24 cellular contexts compared by ENCODE assay signal in the genomic region with DNA sequence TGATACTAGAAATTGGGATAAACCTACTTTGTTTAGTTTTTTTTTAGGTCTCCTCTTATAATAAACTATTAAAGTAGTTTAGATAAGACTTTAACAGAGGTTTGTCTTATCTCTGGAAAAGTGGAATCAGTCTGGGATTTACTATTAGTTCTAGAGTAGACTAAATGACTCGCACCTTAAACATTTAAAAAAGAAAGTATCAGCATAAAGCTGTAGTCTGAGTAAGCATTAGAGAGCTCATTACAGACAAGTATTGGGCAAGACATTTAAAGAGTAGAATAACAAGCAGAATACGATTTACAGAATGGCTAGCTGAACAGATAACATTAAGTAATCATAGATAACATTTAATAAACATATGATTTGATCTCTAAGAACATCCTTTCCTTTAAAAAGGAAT.
DNase-seq lines count a peak whose midpoint lies in the region; ATAC-seq and TF ChIP-seq lines count a peak whose summit lies in the region.
"Had no signal": no experiment of that assay in that cellular context is flagged by ENCODE, and none has a peak within 500 bp of the region (broad histone marks: within the 10 kb centered on the region; RNA-seq: fewer than 3 reads in every experiment).

No MANE protein-coding gene starts in this region.

- ATAC-seq in SK-N-SH treated with all-trans-retinoic acid at 6 μM for 48 hours (peak; percentile 44; the same call in 1 of the 3 replicates), GM18498 (IDR thresholded peaks at IDR 0.05; ENCODE audit: unreplicated experiment) (no peak)
- ATAC-seq: CD8-positive, alpha-beta T cell; Panc1 had no signal

- H3K9ac ChIP-seq in SK-N-SH, result no peak overlapping the region

- H3K4me3 ChIP-seq in SK-N-SH (ENCODE audit: low read depth in 2 of 2, low read length in 1 of 2), result no peak overlapping the region
- H3K4me3 ChIP-seq in fibroblast of the aortic adventitia (ENCODE audit: low read depth, low read length), result no peak overlapping the region
- no peak overlapping the region for H3K4me3 ChIP-seq in mesodermal cell (ENCODE audit: extremely low read depth, insufficient read depth, low read length, poor library complexity, severe bottlenecking)
- no peak overlapping the region for H3K4me3 ChIP-seq in SJCRH30

- DNase-seq in SK-N-SH (no peak), fibroblast of the aortic adventitia (ENCODE audit: low read depth) (peak; percentile 54), SIG-M5 (lab: John Stamatoyannopoulos, UW) (no peak), SJCRH30 (no peak)
- DNase-seq in stimulated activated CD4-positive, alpha-beta T cell treated with anti-CD3 and anti-CD28 coated beads, Interleukin-2, amount 100 ng/mL, for 48 hours, result no peak
- DNase-seq: Calu3; CD8-positive, alpha-beta T cell; DMS153; DND-41; NCI-H1092; NCI-H1417 treated with DMSO at 0.1 percent for 48 hours; NCI-H1694 treated with DMSO at 0.1 percent for 48 hours; NCI-H2081; NCI-H2227 treated with DMSO at 0.1 percent for 48 hours; NCI-H526 treated with DMSO at 0.1 percent for 48 hours; SHP77 had no signal

- H3K27ac ChIP-seq in SK-N-SH (ENCODE audit: low read depth in 2 of 2, low read length in 1 of 2), result no peak overlapping the region
- peak overlapping the region; percentile 11 for H3K27ac ChIP-seq in mesodermal cell (ENCODE audit: low read depth, low read length, severe bottlenecking)
- no peak overlapping the region for H3K27ac ChIP-seq in SJCRH30
- H3K27ac ChIP-seq: 22Rv1, C4-2B, HL-60, RWPE1 had no signal

- H4K20me1 ChIP-seq in SK-N-SH (ENCODE audit: insufficient read depth), result no peaks in the 10 kb centered on the region

- no peaks in the 10 kb centered on the region for H3K9me2 ChIP-seq in SK-N-SH

- TF ChIP-seq EP300 in SK-N-SH (IDR thresholded peaks at IDR 0.05; ENCODE audit: borderline replicate concordance in 1 of 2, low read depth in 1 of 2, low read length in 1 of 2), result no peak

- no peaks in the 10 kb centered on the region for H3K79me2 ChIP-seq in SK-N-SH (ENCODE audit: insufficient read depth)

- H3F3A ChIP-seq in SK-N-SH (replicated peaks; ENCODE audit: insufficient read depth), result no peaks in the 10 kb centered on the region

- no peaks in the 10 kb centered on the region for H3K9me3 ChIP-seq in SK-N-SH
- peaks cover 7% of the 10 kb centered on the region for H3K9me3 ChIP-seq in mesodermal cell (ENCODE audit: control insufficient read depth, low read length)
- no peaks in the 10 kb centered on the region for H3K9me3 ChIP-seq in SJCRH30 (replicated peaks)

- no peaks in the 10 kb centered on the region for H3K27me3 ChIP-seq in SK-N-SH (ENCODE audit: insufficient read depth)
- H3K27me3 ChIP-seq in SJCRH30, result no peaks in the 10 kb centered on the region

- H3K4me1 ChIP-seq in SK-N-SH (ENCODE audit: control insufficient read depth in 1 of 2, insufficient read depth in 2 of 2, low read depth in 1 of 2, low read length in 1 of 2), result no peaks in the 10 kb centered on the region
- H3K4me1 ChIP-seq in mesodermal cell (ENCODE audit: control insufficient read depth, insufficient read depth, low read length, poor library complexity, severe bottlenecking), result peaks cover 6% of the 10 kb centered on the region
- no peaks in the 10 kb centered on the region for H3K4me1 ChIP-seq in SJCRH30

- TF ChIP-seq RAD21 in SK-N-SH (IDR thresholded peaks at IDR 0.05; ENCODE audit: low read length), result no peak

- POLR2A ChIA-PET in SK-N-SH (lab: Yijun Ruan, JAX), result no interaction called here

- CTCF ChIA-PET in SK-N-SH (lab: Yijun Ruan, JAX), result no interaction called here

- no peak overlapping the region for H2AFZ ChIP-seq in SK-N-SH (ENCODE audit: low read depth)

- TF ChIP-seq CTCF in SK-N-SH (IDR thresholded peaks at IDR 0.05) (no peak), fibroblast of the aortic adventitia (IDR thresholded peaks at IDR 0.05; ENCODE audit: insufficient read depth, low read length) (no peak)

- no peak overlapping the region for H3K4me2 ChIP-seq in SK-N-SH

- 26% methylated on average over 2 of the region's 2 CpGs for WGBS in SK-N-SH (ENCODE audit: low lambda C conversion rate)
- WGBS in mesodermal cell (ENCODE audit: insufficient coverage in 2 of 2), 2 experiments, result no CpG with 5 or more reads among the region's 2 CpGs

- H3K36me3 ChIP-seq in SK-N-SH (replicated peaks in 1 of 2; ENCODE audit: control insufficient read depth in 1 of 2, insufficient read depth in 2 of 2, low read length in 1 of 2) (no peaks in the 10 kb centered on the region), mesodermal cell (ENCODE audit: control insufficient read depth, insufficient read depth, low read length) (no peaks in the 10 kb centered on the region), SJCRH30 (no peaks in the 10 kb centered on the region)

TF ChIP-seq in SK-N-SH treated with all-trans-retinoic acid at 6 μM for 48 hours, 23 proteins besides CTCF, POLR2A, EP300 and RAD21:
- TF ChIP-seq ISL1 (CRISPR knock-in tag; IDR thresholded peaks at IDR 0.05) (peak; percentile 48), RARB (CRISPR knock-in tag; IDR thresholded peaks at IDR 0.05) (no peak), ZC3H10 (CRISPR knock-in tag; IDR thresholded peaks at IDR 0.05) (no peak)
TF ChIP-seq in SK-N-SH treated with all-trans-retinoic acid at 6 μM for 48 hours: peak in this region for 1.

TF ChIP-seq in SK-N-SH, 30 proteins besides CTCF, POLR2A, EP300 and RAD21 (continues in another document):
- no peak for TF ChIP-seq RCOR1 (IDR thresholded peaks at IDR 0.05; ENCODE audit: low read length)
- TF ChIP-seq, protein P1, sequence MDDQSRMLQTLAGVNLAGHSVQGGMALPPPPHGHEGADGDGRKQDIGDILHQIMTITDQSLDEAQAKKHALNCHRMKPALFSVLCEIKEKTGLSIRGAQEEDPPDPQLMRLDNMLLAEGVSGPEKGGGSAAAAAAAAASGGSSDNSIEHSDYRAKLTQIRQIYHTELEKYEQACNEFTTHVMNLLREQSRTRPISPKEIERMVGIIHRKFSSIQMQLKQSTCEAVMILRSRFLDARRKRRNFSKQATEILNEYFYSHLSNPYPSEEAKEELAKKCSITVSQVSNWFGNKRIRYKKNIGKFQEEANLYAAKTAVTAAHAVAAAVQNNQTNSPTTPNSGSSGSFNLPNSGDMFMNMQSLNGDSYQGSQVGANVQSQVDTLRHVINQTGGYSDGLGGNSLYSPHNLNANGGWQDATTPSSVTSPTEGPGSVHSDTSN (IDR thresholded peaks at IDR 0.05), result no peak
- no peak for TF ChIP-seq SIN3A (IDR thresholded peaks at IDR 0.05; ENCODE audit: borderline replicate concordance, low read depth, low read length)
- TF ChIP-seq GABPA (IDR thresholded peaks at IDR 0.05; ENCODE audit: low read depth), result no peak
- TF ChIP-seq NFIC (IDR thresholded peaks at IDR 0.05; ENCODE audit: borderline replicate concordance), result no peak
- TF ChIP-seq, protein P2, sequence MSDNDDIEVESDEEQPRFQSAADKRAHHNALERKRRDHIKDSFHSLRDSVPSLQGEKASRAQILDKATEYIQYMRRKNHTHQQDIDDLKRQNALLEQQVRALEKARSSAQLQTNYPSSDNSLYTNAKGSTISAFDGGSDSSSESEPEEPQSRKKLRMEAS (IDR thresholded peaks at IDR 0.05; ENCODE audit: low read depth), result no peak
- TF ChIP-seq EZH2phosphoT487 (IDR thresholded peaks at IDR 0.05; ENCODE audit: borderline replicate concordance, low read depth), result no peak
- no peak for TF ChIP-seq RFX5 (IDR thresholded peaks at IDR 0.05; ENCODE audit: low read length)
- TF ChIP-seq TAF1 (IDR thresholded peaks at IDR 0.05; ENCODE audit: borderline replicate concordance, low read depth, low read length), result no peak
- TF ChIP-seq MXI1 (IDR thresholded peaks at IDR 0.05; ENCODE audit: low read depth, low read length), result no peak
- no peak for TF ChIP-seq RXRA (IDR thresholded peaks at IDR 0.05; ENCODE audit: borderline replicate concordance, low read depth)
- TF ChIP-seq, protein P3, sequence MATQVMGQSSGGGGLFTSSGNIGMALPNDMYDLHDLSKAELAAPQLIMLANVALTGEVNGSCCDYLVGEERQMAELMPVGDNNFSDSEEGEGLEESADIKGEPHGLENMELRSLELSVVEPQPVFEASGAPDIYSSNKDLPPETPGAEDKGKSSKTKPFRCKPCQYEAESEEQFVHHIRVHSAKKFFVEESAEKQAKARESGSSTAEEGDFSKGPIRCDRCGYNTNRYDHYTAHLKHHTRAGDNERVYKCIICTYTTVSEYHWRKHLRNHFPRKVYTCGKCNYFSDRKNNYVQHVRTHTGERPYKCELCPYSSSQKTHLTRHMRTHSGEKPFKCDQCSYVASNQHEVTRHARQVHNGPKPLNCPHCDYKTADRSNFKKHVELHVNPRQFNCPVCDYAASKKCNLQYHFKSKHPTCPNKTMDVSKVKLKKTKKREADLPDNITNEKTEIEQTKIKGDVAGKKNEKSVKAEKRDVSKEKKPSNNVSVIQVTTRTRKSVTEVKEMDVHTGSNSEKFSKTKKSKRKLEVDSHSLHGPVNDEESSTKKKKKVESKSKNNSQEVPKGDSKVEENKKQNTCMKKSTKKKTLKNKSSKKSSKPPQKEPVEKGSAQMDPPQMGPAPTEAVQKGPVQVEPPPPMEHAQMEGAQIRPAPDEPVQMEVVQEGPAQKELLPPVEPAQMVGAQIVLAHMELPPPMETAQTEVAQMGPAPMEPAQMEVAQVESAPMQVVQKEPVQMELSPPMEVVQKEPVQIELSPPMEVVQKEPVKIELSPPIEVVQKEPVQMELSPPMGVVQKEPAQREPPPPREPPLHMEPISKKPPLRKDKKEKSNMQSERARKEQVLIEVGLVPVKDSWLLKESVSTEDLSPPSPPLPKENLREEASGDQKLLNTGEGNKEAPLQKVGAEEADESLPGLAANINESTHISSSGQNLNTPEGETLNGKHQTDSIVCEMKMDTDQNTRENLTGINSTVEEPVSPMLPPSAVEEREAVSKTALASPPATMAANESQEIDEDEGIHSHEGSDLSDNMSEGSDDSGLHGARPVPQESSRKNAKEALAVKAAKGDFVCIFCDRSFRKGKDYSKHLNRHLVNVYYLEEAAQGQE (IDR thresholded peaks at IDR 0.05; ENCODE audit: low read depth, low read length), result no peak
- TF ChIP-seq ELF1 (IDR thresholded peaks at IDR 0.05), result no peak
- no peak for TF ChIP-seq CHD2 (IDR thresholded peaks at IDR 0.05; ENCODE audit: low read length, partially characterized antibody)
- no peak for TF ChIP-seq TCF12 (IDR thresholded peaks at IDR 0.05)
- no peak for TF ChIP-seq FOXM1 (IDR thresholded peaks at IDR 0.05; ENCODE audit: low read depth)
